Comparison of ENCODE assay signal across 8 cellular contexts in genomic region chr10:82506680-82507376, GRCh38.
"Had no signal": no experiment of that assay in that cellular context is flagged by ENCODE, and none has a peak within 500 bp of the region (broad histone marks: within the 10 kb centered on the region; RNA-seq: fewer than 3 reads in every experiment).

No MANE protein-coding gene starts in this region.

- DNase-seq: GM23248, GOT3, H7, HFFc6, KBM-7 had no signal

- H2AFZ ChIP-seq: GM23248 had no signal

- FAIRE-seq: HepG2 had no signal

- H3K4me3 Mint-ChIP-seq: HFFc6, IgD-negative memory B cell had no signal

- H3K9ac ChIP-seq: GM23248 had no signal

- H3K27ac Mint-ChIP-seq: HFFc6 had no signal

- H3K27me3 Mint-ChIP-seq: IgD-negative memory B cell had no signal

- H3K4me3 ChIP-seq: GM23248 had no signal

- H3K27ac ChIP-seq: GM23248, HL-60 had no signal

- H3K36me3 Mint-ChIP-seq: IgD-negative memory B cell had no signal
